Comparison of ENCODE assay signal across 8 cellular contexts in the genomic region with DNA sequence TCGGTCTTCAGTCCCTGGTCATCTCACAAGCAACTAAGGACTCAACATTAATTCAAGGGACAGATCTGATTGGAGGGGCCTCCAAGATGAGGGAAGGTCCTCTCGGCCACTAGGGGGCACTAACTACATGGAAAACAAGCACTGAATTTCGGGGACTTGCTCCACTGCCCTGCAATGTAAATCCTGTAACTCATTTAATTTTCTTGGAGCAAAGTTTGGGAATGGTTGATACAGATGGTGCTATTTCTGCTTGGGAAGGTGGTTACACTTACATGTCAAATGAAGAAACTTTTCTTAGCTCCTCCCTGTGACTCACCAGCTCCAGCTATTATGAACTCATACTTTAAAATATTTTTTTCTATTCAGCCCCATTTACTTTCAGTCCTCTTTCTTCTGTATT.
DNase-seq lines count a peak whose midpoint lies in the region; ATAC-seq and TF ChIP-seq lines count a peak whose summit lies in the region.

No MANE protein-coding gene starts in this region.

- peak; percentile 81 for DNase-seq in Daoy (ENCODE audit: low read depth)
- peak; percentile 28 for DNase-seq in HuH-7.5 (ENCODE audit: low spot score)
- DNase-seq in RPMI7951 (ENCODE audit: low read depth): peak; percentile 72
- DNase-seq in activated gamma-delta T cell treated with anti-CD3 and anti-CD28 coated beads, Interleukin-2, amount 50 U/mL, for 16 hours (ENCODE audit: low read depth): peak; percentile 26
- peak in 37 of 42 donors; percentile 5 to 75 (median 37) for DNase-seq in head of caudate nucleus
- peak; percentile 25 for DNase-seq in retinal pigment epithelial cell (ENCODE audit: low read depth)

- H3K4me3 ChIP-seq in retinal pigment epithelial cell (ENCODE audit: low read length): no peak overlapping the region

- intact Hi-C loops in head of caudate nucleus (cut with DNase I): no loop called here

- TF ChIP-seq CTCF in retinal pigment epithelial cell (conservative IDR thresholded peaks at IDR 0.05; ENCODE audit: low read depth, low read length): peak; percentile 88

- ATAC-seq in GM18505 (IDR thresholded peaks at IDR 0.05; ENCODE audit: unreplicated experiment) (no peak), HG02678 (IDR thresholded peaks at IDR 0.05; ENCODE audit: unreplicated experiment) (no peak)

- TF ChIP-seq POLR2A in GM18505 (IDR thresholded peaks at IDR 0.05; ENCODE audit: borderline replicate concordance, extremely low read depth, insufficient read depth, insufficient read length): no peak

Comparison
In these comparisons a context has a peak if more than half of its experiments do, and no peak if none do; other contexts are left out.
1. DNase-seq: peak in every context shown above with its lines; median percentile 81 in Daoy; 72 in RPMI7951; 37 in head of caudate nucleus; 28 in HuH-7.5; 26 in activated gamma-delta T cell treated with anti-CD3 and anti-CD28 coated beads, Interleukin-2, amount 50 U/mL, for 16 hours; 25 in retinal pigment epithelial cell.